Comparison of ENCODE assay signal across 21 cellular contexts in the genomic region with DNA sequence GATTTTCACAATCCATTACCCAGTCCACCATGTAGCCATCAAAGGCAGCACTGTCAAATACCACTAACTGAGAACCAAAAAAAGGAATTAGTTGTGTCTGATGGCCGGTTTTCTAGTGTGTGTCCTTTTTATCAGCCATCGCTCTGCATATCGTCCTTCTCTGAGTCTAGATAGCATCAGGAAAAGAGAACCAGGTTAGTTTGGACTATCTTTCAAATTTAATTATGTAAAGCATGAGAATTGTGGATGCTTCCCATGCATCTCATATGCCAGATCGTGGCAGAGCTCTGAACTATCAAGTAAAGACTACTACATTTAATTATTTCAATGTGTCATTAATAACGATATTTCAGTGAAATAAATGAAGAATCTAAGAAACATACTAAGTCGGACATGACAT.
"Had no signal": no experiment of that assay in that cellular context is flagged by ENCODE, and none has a peak within 500 bp of the region (broad histone marks: within the 10 kb centered on the region; RNA-seq: fewer than 3 reads in every experiment).

No MANE protein-coding gene starts in this region.

- H3K36me3 ChIP-seq: colonic mucosa, esophagus squamous epithelium, gastroesophageal sphincter, heart left ventricle, left lung, lower lobe of right lung had no signal

- DNase-seq: colonic mucosa; cortex of kidney; effector CD8-positive, alpha-beta T cell; effector memory CD8-positive, alpha-beta T cell; endodermal cell; erythroblast; esophagus squamous epithelium; foreskin fibroblast; heart left ventricle; hypothalamus; left cardiac atrium; left lung; left ventricle myocardium superior; lower lobe of right lung; mesenchymal stem cell; mucosa of descending colon; naive B cell had no signal

- H3K4me2 ChIP-seq: hepatocyte had no signal

- H3K4me1 ChIP-seq: colonic mucosa, esophagus squamous epithelium, gastroesophageal sphincter, heart left ventricle, left lung, lower lobe of right lung had no signal

- H3K27ac ChIP-seq: colonic mucosa, epithelial cell of prostate, esophagus squamous epithelium, gastroesophageal sphincter, heart left ventricle, hepatocyte, left lung, lower lobe of right lung had no signal

- H3K4me3 ChIP-seq: colonic mucosa, esophagus squamous epithelium, gastroesophageal sphincter, heart left ventricle, hepatocyte, left lung, lower lobe of right lung, mucosa of descending colon had no signal

- H2AFZ ChIP-seq: hepatocyte had no signal

- H3K9me3 ChIP-seq: colonic mucosa, esophagus squamous epithelium, gastroesophageal sphincter, heart left ventricle, left lung, lower lobe of right lung, mucosa of descending colon had no signal

- H3K79me2 ChIP-seq: hepatocyte had no signal

- H3K27me3 ChIP-seq: colonic mucosa, esophagus squamous epithelium, gastroesophageal sphincter, heart left ventricle, hepatocyte, left lung had no signal

- ATAC-seq: effector memory CD8-positive, alpha-beta T cell; esophagus mucosa; gastroesophageal sphincter; heart left ventricle; left cardiac atrium; left lung; left ventricle myocardium superior; lower lobe of right lung; mucosa of descending colon had no signal
